Comparison of ENCODE assay signal across 9 cellular contexts in genomic region chr4:77154761-77155499, GRCh38. TPM values are rescaled to one million over a fixed set of nuclear protein-coding genes. Genes with fewer than 3 reads are reported as not detected.
DNase-seq lines count a peak whose midpoint lies in the region; ATAC-seq, FAIRE-seq and TF ChIP-seq lines count a peak whose summit lies in the region.
"Had no signal": no experiment of that assay in that cellular context is flagged by ENCODE, and none has a peak within 500 bp of the region (broad histone marks: within the 10 kb centered on the region; RNA-seq: fewer than 3 reads in every experiment).

No MANE protein-coding gene starts in this region.

- H3K4me1 ChIP-seq in BLaER1 treated with 17β-estradiol and CSF1 and Interleukin-3, amounts not matched to agents 10 nM and 100 nM: peaks cover 59 to 64% (median 62%) of the 10 kb centered on the region in 10 experiments
- H3K4me1 ChIP-seq in HCT116 (ENCODE audit: control insufficient read depth in 1 of 2, insufficient read depth in 2 of 2, low read length in 2 of 2): peaks cover 11 to 16% of the 10 kb centered on the region in 2 experiments; a peak in 3 of 4 replicates
- H3K4me1 ChIP-seq in naive thymus-derived CD4-positive, alpha-beta T cell (ENCODE audit: control insufficient read depth in 2 of 2, insufficient read depth in 2 of 2, low read length in 2 of 2): peaks cover 10 to 17% of the 10 kb centered on the region in 2 donors

- TF ChIP-seq RAD21 in HCT116 (IDR thresholded peaks at IDR 0.05; ENCODE audit: low read depth): no peak

- H3K9me2 ChIP-seq in HCT116 (ENCODE audit: insufficient read depth): no peaks in the 10 kb centered on the region

- H4K20me1 ChIP-seq in BLaER1 treated with 17β-estradiol and CSF1 and Interleukin-3, amounts not matched to agents 10 nM and 100 nM: peaks cover 13 to 20% (median 19%) of the 10 kb centered on the region in 11 experiments; a peak in 21 of 22 replicates
- no peaks in the 10 kb centered on the region for H4K20me1 ChIP-seq in HCT116 (ENCODE audit: insufficient read depth)

- no TSS peak for BruUV-seq in HCT116 (replicated peaks; lab: Mats Ljungman, UMichigan)

- H3K4me3 ChIP-seq in BLaER1 treated with 17β-estradiol and CSF1 and Interleukin-3, amounts not matched to agents 10 nM and 100 nM: no peak overlapping the region
- H3K4me3 ChIP-seq in HCT116 (replicated peaks in 1 of 2; ENCODE audit: low read depth in 1 of 2, low read length in 2 of 2): no peak overlapping the region
- no peak overlapping the region for H3K4me3 ChIP-seq in naive thymus-derived CD4-positive, alpha-beta T cell (ENCODE audit: low read length)

- H3K4me1 Mint-ChIP-seq in activated T-helper 17 cell treated with anti-CD3 and anti-CD28 coated beads, Interleukin-2, amount 50 U/mL, for 72 hours: peaks cover 5% of the 10 kb centered on the region
- peaks cover 13 to 48% (median 43%) of the 10 kb centered on the region in 7 donors for H3K4me1 Mint-ChIP-seq in naive thymus-derived CD4-positive, alpha-beta T cell

- no peak for FAIRE-seq in HTR-8/SVneo (lab: Jason Lieb, UNC)

- peak overlapping the region; percentile 98 for H3K4me3 Mint-ChIP-seq in activated T-helper 17 cell treated with anti-CD3 and anti-CD28 coated beads, Interleukin-2, amount 50 U/mL, for 72 hours
- H3K4me3 Mint-ChIP-seq in naive thymus-derived CD4-positive, alpha-beta T cell: peak overlapping the region in 8 of 10 donors; percentile 2 to 99 (median 69)

- ATAC-seq in HCT116: no peak
- no peak for ATAC-seq in activated T-helper 17 cell treated with anti-CD3 and anti-CD28 coated beads, Interleukin-2, amount 50 U/mL, for 72 hours (replicated peaks)
- no peak for ATAC-seq in naive thymus-derived CD4-positive, alpha-beta T cell
- ATAC-seq: left cardiac atrium had no signal

- no peak overlapping the region for H3K27ac Mint-ChIP-seq in activated T-helper 17 cell treated with anti-CD3 and anti-CD28 coated beads, Interleukin-2, amount 50 U/mL, for 72 hours
- H3K27ac Mint-ChIP-seq in naive thymus-derived CD4-positive, alpha-beta T cell: peak overlapping the region in 8 of 9 donors; percentile 4 to 99 (median 45)

- H3K27ac ChIP-seq in BLaER1 treated with 17β-estradiol and CSF1 and Interleukin-3, amounts not matched to agents 10 nM and 100 nM: peak overlapping the region in 7 of 11 experiments; percentile 44 to 100 (median 98); a peak in 14 of 22 replicates
- no peak overlapping the region for H3K27ac ChIP-seq in HCT116 (ENCODE audit: low read depth, low read length)
- H3K27ac ChIP-seq in naive thymus-derived CD4-positive, alpha-beta T cell (ENCODE audit: low read depth, low read length): no peak overlapping the region

- H3K4me2 ChIP-seq in BLaER1 treated with 17β-estradiol and CSF1 and Interleukin-3, amounts not matched to agents 10 nM and 100 nM: peak overlapping the region; percentile 70 to 91 (median 88)
- H3K4me2 ChIP-seq in HCT116 (ENCODE audit: low read length): no peak overlapping the region

- DNase-seq in HCT116 (ENCODE audit: low read depth, low spot score) (no peak), GDM1 (lab: John Stamatoyannopoulos, UW) (no peak), HTR-8/SVneo (ENCODE audit: insufficient read length, low spot score) (no peak), HuH-7 (ENCODE audit: low spot score) (no peak)
- no peak for DNase-seq in naive thymus-derived CD4-positive, alpha-beta T cell
- no peak for DNase-seq in stimulated activated CD4-positive, alpha-beta T cell treated with anti-CD3 and anti-CD28 coated beads, Interleukin-4, amount 100 ng/mL, for 4 hours
- DNase-seq: left cardiac atrium had no signal

- H3K79me2 ChIP-seq in HCT116 (ENCODE audit: insufficient read depth, low read length): no peaks in the 10 kb centered on the region

- RAD21 ChIA-PET in HCT116 (lab: Charles Lee; ENCODE audit: low non-redundant PET in 1 of 2, low total read pairs in 2 of 2, uncharacterized antibody in 2 of 2, unreplicated experiment in 2 of 2): no interaction called here

- POLR2A ChIA-PET in HCT116 (lab: Charles Lee): interaction anchor here (0.6 to 1.6 kb wide), 2 partner anchors 11 to 178 kb away, joined by 3 read pairs; no protein-coding TSS in a partner anchor
- POLR2A ChIA-PET in naive thymus-derived CD4-positive, alpha-beta T cell (lab: Charles Lee): interaction anchor here (0.6 to 4.0 kb wide), 7 partner anchors 7 to 157 kb away, joined by 3 to 38 read pairs (median 4); partner anchors contain the start of gene CCNI

- H3K27me3 Mint-ChIP-seq in activated T-helper 17 cell treated with anti-CD3 and anti-CD28 coated beads, Interleukin-2, amount 50 U/mL, for 72 hours: peaks cover 3% of the 10 kb centered on the region
- peaks cover 0 to 6% (median 0%) of the 10 kb centered on the region in 5 donors for H3K27me3 Mint-ChIP-seq in naive thymus-derived CD4-positive, alpha-beta T cell

- no peaks in the 10 kb centered on the region for H3K27me3 ChIP-seq in BLaER1 treated with 17β-estradiol and CSF1 and Interleukin-3, amounts not matched to agents 10 nM and 100 nM
- H3K27me3 ChIP-seq in HCT116 (ENCODE audit: insufficient read depth, low read length): no peaks in the 10 kb centered on the region
- no peaks in the 10 kb centered on the region for H3K27me3 ChIP-seq in naive thymus-derived CD4-positive, alpha-beta T cell (ENCODE audit: control insufficient read depth in 2 of 2, insufficient read depth in 2 of 2, low read length in 2 of 2)

- H3K9ac ChIP-seq in BLaER1 treated with 17β-estradiol and CSF1 and Interleukin-3, amounts not matched to agents 10 nM and 100 nM: peak overlapping the region in 5 of 11 experiments; percentile 2 to 99 (median 23); a peak in 6 of 22 replicates
- no peak overlapping the region for H3K9ac ChIP-seq in HCT116 (ENCODE audit: low read length)

- H3K36me3 Mint-ChIP-seq in activated T-helper 17 cell treated with anti-CD3 and anti-CD28 coated beads, Interleukin-2, amount 50 U/mL, for 72 hours (ENCODE audit: low read depth): peaks cover 29% of the 10 kb centered on the region
- H3K36me3 Mint-ChIP-seq in naive thymus-derived CD4-positive, alpha-beta T cell: peaks cover 0 to 5% (median 0%) of the 10 kb centered on the region in 5 donors

- no peaks in the 10 kb centered on the region for H3K9me3 ChIP-seq in BLaER1 treated with 17β-estradiol and CSF1 and Interleukin-3, amounts not matched to agents 10 nM and 100 nM (replicated peaks in 1 of 11)
- H3K9me3 ChIP-seq in HCT116 (ENCODE audit: control insufficient read depth in 1 of 2, insufficient read depth in 1 of 2, low read depth in 1 of 2, low read length in 2 of 2): no peaks in the 10 kb centered on the region
- no peaks in the 10 kb centered on the region for H3K9me3 ChIP-seq in naive thymus-derived CD4-positive, alpha-beta T cell (ENCODE audit: control insufficient read depth in 2 of 3, low read length in 3 of 3)

- no peak for TF ChIP-seq POLR2A in HCT116 (IDR thresholded peaks at IDR 0.05; ENCODE audit: borderline replicate concordance, extremely low read depth, insufficient read depth, insufficient read length)

- CTCF ChIA-PET in HCT116 (lab: Charles Lee): interaction anchor here (0.7 to 1.1 kb wide), 2 partner anchors 49 to 103 kb away, joined by 3 to 4 read pairs; no protein-coding TSS in a partner anchor
- CTCF ChIA-PET in naive thymus-derived CD4-positive, alpha-beta T cell (lab: Charles Lee): interaction anchor here (0.6 to 3.0 kb wide), 4 partner anchors 49 to 115 kb away, joined by 3 to 12 read pairs (median 3); no protein-coding TSS in a partner anchor

- no peak for TF ChIP-seq CTCF in HCT116 (IDR thresholded peaks at IDR 0.05 in 2 of 3, conservative IDR thresholded peaks at IDR 0.05 in 1 of 3; ENCODE audit: borderline replicate concordance in 1 of 3, insufficient read depth in 1 of 3, low read depth in 2 of 3, low read length in 2 of 3)

- peak overlapping the region; percentile 70 for H2AFZ ChIP-seq in HCT116 (ENCODE audit: low read depth, low read length, poor library complexity, severe bottlenecking)

- H3K36me3 ChIP-seq in BLaER1 treated with 17β-estradiol and CSF1 and Interleukin-3, amounts not matched to agents 10 nM and 100 nM: peaks cover 8 to 17% (median 15%) of the 10 kb centered on the region in 11 experiments; a peak in 21 of 22 replicates
- peaks cover 0 to 3% of the 10 kb centered on the region in 2 experiments; a peak in 1 of 4 replicates for H3K36me3 ChIP-seq in HCT116 (ENCODE audit: control insufficient read depth in 1 of 2, insufficient read depth in 2 of 2, low read length in 2 of 2)
- peaks cover 0 to 7% (median 0%) of the 10 kb centered on the region in 3 experiments for H3K36me3 ChIP-seq in naive thymus-derived CD4-positive, alpha-beta T cell (ENCODE audit: control insufficient read depth in 2 of 3, insufficient read depth in 3 of 3, low read length in 3 of 3)

- no peaks in the 10 kb centered on the region for H3K9me3 Mint-ChIP-seq in activated T-helper 17 cell treated with anti-CD3 and anti-CD28 coated beads, Interleukin-2, amount 50 U/mL, for 72 hours
- peaks cover 0 to 7% (median 0%) of the 10 kb centered on the region in 11 donors for H3K9me3 Mint-ChIP-seq in naive thymus-derived CD4-positive, alpha-beta T cell

- intact Hi-C loops in HCT116 (cut with micrococcal nuclease): no loop called here
- intact Hi-C loops in naive thymus-derived CD4-positive, alpha-beta T cell (cut with micrococcal nuclease): loop anchor here (5.0 kb wide), 7 partner anchors 163 to 1782 kb away; partner anchors contain the start of genes BMP2K (in 1 of the 2), CDKL2 (in 1 of the 2), NAAA (in 1 of the 2) and PAQR3 (in 1 of the 2)

TF ChIP-seq in HCT116, 20 proteins besides CTCF, POLR2A, EP300 and RAD21 (continues in another document):
- no peak for TF ChIP-seq TCF7L2 (IDR thresholded peaks at IDR 0.05; ENCODE audit: borderline replicate concordance, extremely low read depth, insufficient read depth, insufficient read length)
- TF ChIP-seq ELF1 (IDR thresholded peaks at IDR 0.05; ENCODE audit: borderline replicate concordance, low read depth): no peak
- TF ChIP-seq FOSL1 (IDR thresholded peaks at IDR 0.05; ENCODE audit: low read depth): no peak

RNA-seq across cellular contexts. Expression of gene CCNG2, which starts 2.1 kb away (rescaled TPM):
- total RNA-seq in HCT116 (2021; ENCODE audit: unreplicated experiment): 34.1 TPM
- polyA plus RNA-seq in HCT116 (2012): 17.1 and 22.9 TPM in 2 replicates
- total RNA-seq in activated T-helper 17 cell treated with anti-CD3 and anti-CD28 coated beads, Interleukin-2, amount 50 U/mL, for 72 hours: 100 to 1,000 TPM in 1 of 2 donors, 10 to 100 TPM in 1; 25.6 to 130 TPM
- total RNA-seq in naive thymus-derived CD4-positive, alpha-beta T cell: 10 to 100 TPM; 23.6 to 36.7 (median 30.4) TPM
- polyA plus RNA-seq in naive thymus-derived CD4-positive, alpha-beta T cell: 10 to 100 TPM in 1 of 2 donors, 1 to 10 TPM in 1; 8.5 to 13.7 TPM

Comparison
In these comparisons a context has a peak if more than half of its experiments do, and no peak if none do; other contexts are left out.
1. H3K27ac ChIP-seq: peak in BLaER1 treated with 17β-estradiol and CSF1 and Interleukin-3, amounts not matched to agents 10 nM and 100 nM (7 of 11); none in HCT116 (single experiment) and naive thymus-derived CD4-positive, alpha-beta T cell (single experiment).